Comparison of ENCODE assay signal across 9 cellular contexts in the genomic region with DNA sequence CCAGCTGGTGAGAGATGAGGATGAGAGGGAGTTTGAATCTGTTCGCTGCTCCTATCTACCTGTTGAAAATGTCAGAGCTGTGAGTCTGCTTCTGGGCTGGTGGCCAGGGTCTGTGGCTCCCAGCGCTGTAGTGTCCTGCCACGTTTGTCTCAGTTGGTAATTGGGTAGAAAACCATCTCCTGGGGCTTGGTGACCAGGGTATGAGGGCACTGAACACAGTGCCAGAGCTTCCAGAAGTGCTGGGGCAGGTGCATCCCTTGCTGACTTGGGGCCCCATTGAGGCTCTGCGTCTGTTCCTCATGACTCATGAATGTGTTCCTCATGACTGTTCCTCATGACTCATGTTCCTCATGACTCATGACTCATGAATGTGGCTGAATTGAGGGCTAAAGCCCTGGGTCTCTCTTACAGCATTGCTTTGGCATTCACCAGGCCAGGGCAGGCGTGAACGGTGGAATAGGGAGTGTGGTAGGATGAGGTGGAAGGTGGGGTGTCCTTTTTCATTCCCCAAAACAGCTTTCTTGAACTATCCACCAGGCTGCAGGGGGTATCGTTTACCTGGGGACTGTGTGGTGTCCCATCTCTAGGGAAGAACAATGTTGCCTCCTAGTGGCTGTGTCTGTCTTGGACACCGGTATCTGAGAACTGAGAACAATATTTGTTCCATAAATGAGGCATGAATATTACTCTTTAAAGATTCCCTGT.
DNase-seq lines count a peak whose midpoint lies in the region; ATAC-seq and TF ChIP-seq lines count a peak whose summit lies in the region.
"Had no signal": no experiment of that assay in that cellular context is flagged by ENCODE, and none has a peak within 500 bp of the region (broad histone marks: within the 10 kb centered on the region; RNA-seq: fewer than 3 reads in every experiment).

No MANE protein-coding gene starts in this region.

- no TSS peak for BruUV-seq in mammary epithelial cell (replicated peaks; lab: Mats Ljungman, UMichigan)

- H3K27ac ChIP-seq in HL-60 (replicated peaks) = peak overlapping the region; percentile 44
- peak overlapping the region; percentile 67 for H3K27ac ChIP-seq in mammary epithelial cell (ENCODE audit: insufficient read depth, low read depth, low read length)
- peak overlapping the region; percentile 53 to 76 for H3K27ac ChIP-seq in left lung
- H3K27ac ChIP-seq: neutrophil had no signal

- peak overlapping the region; percentile 1 for H2AFZ ChIP-seq in mammary epithelial cell (ENCODE audit: low read depth, low read length)

- CTCF ChIA-PET in mammary epithelial cell (lab: Charles Lee; ENCODE audit: low non-redundant PET) = interaction anchor here (0.7 to 1.1 kb wide), 3 partner anchors 80 to 328 kb away, joined by 3 to 28 read pairs (median 4); no protein-coding TSS in a partner anchor

- DNase-seq in NCI-H2171 treated with DMSO at 0.1 percent for 48 hours (lab: John Stamatoyannopoulos, UW) (peak; percentile 53), NCI-H2171 (lab: John Stamatoyannopoulos, UW) (no peak), HL-60 (ENCODE audit: low read depth in 1 of 2, low spot score in 1 of 2) (peak; percentile 88), SIG-M5 (lab: John Stamatoyannopoulos, UW) (peak; percentile 35), mammary epithelial cell (peak; percentile 100), left lung (peak; percentile 68 to 78), superior temporal gyrus (ENCODE audit: extremely low spot score) (peak; percentile 72)

- ATAC-seq in GM21447 (IDR thresholded peaks at IDR 0.05; ENCODE audit: unreplicated experiment) (peak; percentile 83), left lung (peak; percentile 94)

- no peaks in the 10 kb centered on the region for H3K27me3 ChIP-seq in HL-60 (ENCODE audit: insufficient read depth, poor library complexity, severe bottlenecking)
- H3K27me3 ChIP-seq in mammary epithelial cell (ENCODE audit: insufficient read depth, low read length) = no peaks in the 10 kb centered on the region
- no peaks in the 10 kb centered on the region for H3K27me3 ChIP-seq in left lung
- H3K27me3 ChIP-seq: neutrophil had no signal

- TF ChIP-seq CTCF in HL-60 (IDR thresholded peaks at IDR 0.05; ENCODE audit: insufficient read depth, low read length) (peak; percentile 78), mammary epithelial cell (conservative IDR thresholded peaks at IDR 0.05 in 1 of 2, IDR thresholded peaks at IDR 0.05 in 1 of 2; ENCODE audit: extremely low read depth in 1 of 2, insufficient read depth in 1 of 2, low read depth in 1 of 2, low read length in 2 of 2) (peak; percentile 63 to 76), left lung (IDR thresholded peaks at IDR 0.05) (peak; percentile 27 to 36)

- 0% methylated on average over 7 of the region's 8 CpGs for WGBS in mammary epithelial cell (ENCODE audit: low coverage, missing lambda C conversion rate)

- no peaks in the 10 kb centered on the region for H3K36me3 ChIP-seq in mammary epithelial cell (ENCODE audit: insufficient read depth, low read length)
- H3K36me3 ChIP-seq in left lung = no peaks in the 10 kb centered on the region
- H3K36me3 ChIP-seq: neutrophil had no signal

- dilution Hi-C loops in mammary epithelial cell (cut with HindIII; ENCODE audit: low sequenced_read_pairs) = no loop called here

- no peaks in the 10 kb centered on the region for H4K20me1 ChIP-seq in mammary epithelial cell (ENCODE audit: insufficient read depth, low read length)

- no peak overlapping the region for H3K4me2 ChIP-seq in mammary epithelial cell (ENCODE audit: insufficient read depth, low read depth, low read length)

- in situ Hi-C loops in mammary epithelial cell (cut with MboI; ENCODE audit: low sequenced_read_pairs in 2 of 2) = no loop called here

- no peak overlapping the region for H3K4me3 ChIP-seq in HL-60 (replicated peaks; ENCODE audit: insufficient read depth, low read length)
- H3K4me3 ChIP-seq in mammary epithelial cell (replicated peaks in 1 of 3; ENCODE audit: insufficient read depth in 1 of 3, low read depth in 2 of 3, low read length in 3 of 3) = no peak overlapping the region
- H3K4me3 ChIP-seq in left lung = no peak overlapping the region

- H3K79me2 ChIP-seq in mammary epithelial cell (ENCODE audit: insufficient read depth, low read length) = no peaks in the 10 kb centered on the region

- no peak overlapping the region for H3K9ac ChIP-seq in mammary epithelial cell (ENCODE audit: insufficient read depth, low read length)

- H3K9me3 ChIP-seq in mammary epithelial cell (replicated peaks; ENCODE audit: insufficient read depth, low read length) (no peaks in the 10 kb centered on the region), left lung (no peaks in the 10 kb centered on the region)
- H3K9me3 ChIP-seq: neutrophil had no signal

- H3K4me1 ChIP-seq in mammary epithelial cell (ENCODE audit: insufficient read depth, low read length) (peaks cover 43% of the 10 kb centered on the region), left lung (peaks cover 4 to 23% of the 10 kb centered on the region in 2 donors)

- intact Hi-C loops in mammary epithelial cell (cut with micrococcal nuclease) (loop anchor here (1.0 to 10.0 kb wide), 9 partner anchors 77 to 665 kb away; a partner anchor contains a TSS), left lung (cut with DNase I) (loop anchor here in 1 of 2 donors (10.0 kb wide), 1 partner anchor 115 kb away; no protein-coding TSS in a partner anchor)
